ENCODE assay signal across 2 cellular contexts in the genomic region with DNA sequence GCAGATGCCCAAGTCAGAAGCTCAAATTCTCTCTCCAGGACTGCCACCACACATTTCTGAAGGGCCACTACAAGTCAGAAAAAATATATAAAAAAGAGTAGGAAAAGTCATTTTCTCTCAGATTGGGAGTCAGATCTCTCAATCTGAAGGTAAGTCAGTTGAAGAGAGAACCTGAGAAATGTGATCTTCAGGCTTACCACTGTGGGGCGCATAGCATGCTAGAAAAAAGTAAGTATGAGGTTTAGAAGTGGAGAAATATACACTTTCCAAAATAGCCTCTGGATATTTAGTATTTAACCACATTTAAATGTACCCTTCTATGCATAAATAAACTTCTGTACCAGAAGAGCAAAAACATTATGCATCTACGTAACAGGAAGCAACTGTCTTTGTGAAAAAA.
TF ChIP-seq lines count a peak whose summit lies in the region.

No MANE protein-coding gene starts in this region.

TF ChIP-seq in SK-N-SH, 30 proteins besides CTCF, POLR2A, EP300 and RAD21 (continued from another document):
- TF ChIP-seq, protein P1, sequence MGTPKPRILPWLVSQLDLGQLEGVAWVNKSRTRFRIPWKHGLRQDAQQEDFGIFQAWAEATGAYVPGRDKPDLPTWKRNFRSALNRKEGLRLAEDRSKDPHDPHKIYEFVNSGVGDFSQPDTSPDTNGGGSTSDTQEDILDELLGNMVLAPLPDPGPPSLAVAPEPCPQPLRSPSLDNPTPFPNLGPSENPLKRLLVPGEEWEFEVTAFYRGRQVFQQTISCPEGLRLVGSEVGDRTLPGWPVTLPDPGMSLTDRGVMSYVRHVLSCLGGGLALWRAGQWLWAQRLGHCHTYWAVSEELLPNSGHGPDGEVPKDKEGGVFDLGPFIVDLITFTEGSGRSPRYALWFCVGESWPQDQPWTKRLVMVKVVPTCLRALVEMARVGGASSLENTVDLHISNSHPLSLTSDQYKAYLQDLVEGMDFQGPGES (IDR thresholded peaks at IDR 0.05; ENCODE audit: low read depth, low read length), result no peak
- no peak for TF ChIP-seq POLR2AphosphoS5 (IDR thresholded peaks at IDR 0.05; ENCODE audit: low read depth, low read length)
- TF ChIP-seq, protein P2, sequence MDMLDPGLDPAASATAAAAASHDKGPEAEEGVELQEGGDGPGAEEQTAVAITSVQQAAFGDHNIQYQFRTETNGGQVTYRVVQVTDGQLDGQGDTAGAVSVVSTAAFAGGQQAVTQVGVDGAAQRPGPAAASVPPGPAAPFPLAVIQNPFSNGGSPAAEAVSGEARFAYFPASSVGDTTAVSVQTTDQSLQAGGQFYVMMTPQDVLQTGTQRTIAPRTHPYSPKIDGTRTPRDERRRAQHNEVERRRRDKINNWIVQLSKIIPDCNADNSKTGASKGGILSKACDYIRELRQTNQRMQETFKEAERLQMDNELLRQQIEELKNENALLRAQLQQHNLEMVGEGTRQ (IDR thresholded peaks at IDR 0.05; ENCODE audit: borderline replicate concordance, low read depth, low read length), result no peak
- TF ChIP-seq NFIC (IDR thresholded peaks at IDR 0.05; ENCODE audit: borderline replicate concordance), result no peak
- TF ChIP-seq GABPA (IDR thresholded peaks at IDR 0.05; ENCODE audit: low read depth), result no peak
- TF ChIP-seq JUND (IDR thresholded peaks at IDR 0.05), result no peak
- TF ChIP-seq, protein P3, sequence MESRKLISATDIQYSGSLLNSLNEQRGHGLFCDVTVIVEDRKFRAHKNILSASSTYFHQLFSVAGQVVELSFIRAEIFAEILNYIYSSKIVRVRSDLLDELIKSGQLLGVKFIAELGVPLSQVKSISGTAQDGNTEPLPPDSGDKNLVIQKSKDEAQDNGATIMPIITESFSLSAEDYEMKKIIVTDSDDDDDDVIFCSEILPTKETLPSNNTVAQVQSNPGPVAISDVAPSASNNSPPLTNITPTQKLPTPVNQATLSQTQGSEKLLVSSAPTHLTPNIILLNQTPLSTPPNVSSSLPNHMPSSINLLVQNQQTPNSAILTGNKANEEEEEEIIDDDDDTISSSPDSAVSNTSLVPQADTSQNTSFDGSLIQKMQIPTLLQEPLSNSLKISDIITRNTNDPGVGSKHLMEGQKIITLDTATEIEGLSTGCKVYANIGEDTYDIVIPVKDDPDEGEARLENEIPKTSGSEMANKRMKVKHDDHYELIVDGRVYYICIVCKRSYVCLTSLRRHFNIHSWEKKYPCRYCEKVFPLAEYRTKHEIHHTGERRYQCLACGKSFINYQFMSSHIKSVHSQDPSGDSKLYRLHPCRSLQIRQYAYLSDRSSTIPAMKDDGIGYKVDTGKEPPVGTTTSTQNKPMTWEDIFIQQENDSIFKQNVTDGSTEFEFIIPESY (IDR thresholded peaks at IDR 0.05; ENCODE audit: borderline replicate concordance, low read depth), result no peak

TF ChIP-seq in SK-N-SH treated with all-trans-retinoic acid at 6 μM for 48 hours, 23 proteins besides CTCF, POLR2A, EP300 and RAD21:
- TF ChIP-seq, protein P4, sequence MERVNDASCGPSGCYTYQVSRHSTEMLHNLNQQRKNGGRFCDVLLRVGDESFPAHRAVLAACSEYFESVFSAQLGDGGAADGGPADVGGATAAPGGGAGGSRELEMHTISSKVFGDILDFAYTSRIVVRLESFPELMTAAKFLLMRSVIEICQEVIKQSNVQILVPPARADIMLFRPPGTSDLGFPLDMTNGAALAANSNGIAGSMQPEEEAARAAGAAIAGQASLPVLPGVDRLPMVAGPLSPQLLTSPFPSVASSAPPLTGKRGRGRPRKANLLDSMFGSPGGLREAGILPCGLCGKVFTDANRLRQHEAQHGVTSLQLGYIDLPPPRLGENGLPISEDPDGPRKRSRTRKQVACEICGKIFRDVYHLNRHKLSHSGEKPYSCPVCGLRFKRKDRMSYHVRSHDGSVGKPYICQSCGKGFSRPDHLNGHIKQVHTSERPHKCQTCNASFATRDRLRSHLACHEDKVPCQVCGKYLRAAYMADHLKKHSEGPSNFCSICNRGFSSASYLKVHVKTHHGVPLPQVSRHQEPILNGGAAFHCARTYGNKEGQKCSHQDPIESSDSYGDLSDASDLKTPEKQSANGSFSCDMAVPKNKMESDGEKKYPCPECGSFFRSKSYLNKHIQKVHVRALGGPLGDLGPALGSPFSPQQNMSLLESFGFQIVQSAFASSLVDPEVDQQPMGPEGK (CRISPR knock-in tag; IDR thresholded peaks at IDR 0.05; ENCODE audit: borderline replicate concordance), result no peak
- TF ChIP-seq, protein P5, sequence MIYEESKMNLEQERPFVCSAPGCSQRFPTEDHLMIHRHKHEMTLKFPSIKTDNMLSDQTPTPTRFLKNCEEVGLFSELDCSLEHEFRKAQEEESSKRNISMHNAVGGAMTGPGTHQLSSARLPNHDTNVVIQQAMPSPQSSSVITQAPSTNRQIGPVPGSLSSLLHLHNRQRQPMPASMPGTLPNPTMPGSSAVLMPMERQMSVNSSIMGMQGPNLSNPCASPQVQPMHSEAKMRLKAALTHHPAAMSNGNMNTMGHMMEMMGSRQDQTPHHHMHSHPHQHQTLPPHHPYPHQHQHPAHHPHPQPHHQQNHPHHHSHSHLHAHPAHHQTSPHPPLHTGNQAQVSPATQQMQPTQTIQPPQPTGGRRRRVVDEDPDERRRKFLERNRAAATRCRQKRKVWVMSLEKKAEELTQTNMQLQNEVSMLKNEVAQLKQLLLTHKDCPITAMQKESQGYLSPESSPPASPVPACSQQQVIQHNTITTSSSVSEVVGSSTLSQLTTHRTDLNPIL (CRISPR knock-in tag; IDR thresholded peaks at IDR 0.05; ENCODE audit: low read depth), result no peak
- TF ChIP-seq ZNF8 (CRISPR knock-in tag; IDR thresholded peaks at IDR 0.05) (no peak), CSDC2 (CRISPR knock-in tag; IDR thresholded peaks at IDR 0.05) (no peak), ARNTL (CRISPR knock-in tag; IDR thresholded peaks at IDR 0.05; ENCODE audit: borderline replicate concordance, low read depth) (no peak), ZNF565 (CRISPR knock-in tag; conservative IDR thresholded peaks at IDR 0.05; ENCODE audit: low read depth) (no peak), TOX (CRISPR knock-in tag; IDR thresholded peaks at IDR 0.05; ENCODE audit: borderline replicate concordance) (no peak), ZFP3 (CRISPR knock-in tag; IDR thresholded peaks at IDR 0.05) (no peak), SNAI2 (CRISPR knock-in tag; IDR thresholded peaks at IDR 0.05) (no peak), RARB (CRISPR knock-in tag; IDR thresholded peaks at IDR 0.05) (no peak), ZC3H10 (CRISPR knock-in tag; IDR thresholded peaks at IDR 0.05) (no peak), OSR1 (CRISPR knock-in tag; IDR thresholded peaks at IDR 0.05) (no peak), ZFP30 (CRISPR knock-in tag; IDR thresholded peaks at IDR 0.05) (no peak), BACH2 (CRISPR knock-in tag; IDR thresholded peaks at IDR 0.05; ENCODE audit: borderline replicate concordance) (no peak), TCF4 (CRISPR knock-in tag; IDR thresholded peaks at IDR 0.05; ENCODE audit: borderline replicate concordance) (no peak), ZNF70 (CRISPR knock-in tag; IDR thresholded peaks at IDR 0.05) (no peak)
- TF ChIP-seq, protein P6, sequence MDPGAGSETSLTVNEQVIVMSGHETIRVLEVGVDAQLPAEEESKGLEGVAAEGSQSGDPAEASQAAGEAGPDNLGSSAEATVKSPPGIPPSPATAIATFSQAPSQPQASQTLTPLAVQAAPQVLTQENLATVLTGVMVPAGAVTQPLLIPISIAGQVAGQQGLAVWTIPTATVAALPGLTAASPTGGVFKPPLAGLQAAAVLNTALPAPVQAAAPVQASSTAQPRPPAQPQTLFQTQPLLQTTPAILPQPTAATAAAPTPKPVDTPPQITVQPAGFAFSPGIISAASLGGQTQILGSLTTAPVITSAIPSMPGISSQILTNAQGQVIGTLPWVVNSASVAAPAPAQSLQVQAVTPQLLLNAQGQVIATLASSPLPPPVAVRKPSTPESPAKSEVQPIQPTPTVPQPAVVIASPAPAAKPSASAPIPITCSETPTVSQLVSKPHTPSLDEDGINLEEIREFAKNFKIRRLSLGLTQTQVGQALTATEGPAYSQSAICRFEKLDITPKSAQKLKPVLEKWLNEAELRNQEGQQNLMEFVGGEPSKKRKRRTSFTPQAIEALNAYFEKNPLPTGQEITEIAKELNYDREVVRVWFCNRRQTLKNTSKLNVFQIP (CRISPR knock-in tag; IDR thresholded peaks at IDR 0.05; ENCODE audit: borderline replicate concordance, low read depth), result no peak
- TF ChIP-seq, protein P7, sequence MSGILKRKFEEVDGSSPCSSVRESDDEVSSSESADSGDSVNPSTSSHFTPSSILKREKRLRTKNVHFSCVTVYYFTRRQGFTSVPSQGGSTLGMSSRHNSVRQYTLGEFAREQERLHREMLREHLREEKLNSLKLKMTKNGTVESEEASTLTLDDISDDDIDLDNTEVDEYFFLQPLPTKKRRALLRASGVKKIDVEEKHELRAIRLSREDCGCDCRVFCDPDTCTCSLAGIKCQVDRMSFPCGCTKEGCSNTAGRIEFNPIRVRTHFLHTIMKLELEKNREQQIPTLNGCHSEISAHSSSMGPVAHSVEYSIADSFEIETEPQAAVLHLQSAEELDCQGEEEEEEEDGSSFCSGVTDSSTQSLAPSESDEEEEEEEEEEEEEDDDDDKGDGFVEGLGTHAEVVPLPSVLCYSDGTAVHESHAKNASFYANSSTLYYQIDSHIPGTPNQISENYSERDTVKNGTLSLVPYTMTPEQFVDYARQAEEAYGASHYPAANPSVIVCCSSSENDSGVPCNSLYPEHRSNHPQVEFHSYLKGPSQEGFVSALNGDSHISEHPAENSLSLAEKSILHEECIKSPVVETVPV (CRISPR knock-in tag; IDR thresholded peaks at IDR 0.05), result no peak
- TF ChIP-seq, protein P8, sequence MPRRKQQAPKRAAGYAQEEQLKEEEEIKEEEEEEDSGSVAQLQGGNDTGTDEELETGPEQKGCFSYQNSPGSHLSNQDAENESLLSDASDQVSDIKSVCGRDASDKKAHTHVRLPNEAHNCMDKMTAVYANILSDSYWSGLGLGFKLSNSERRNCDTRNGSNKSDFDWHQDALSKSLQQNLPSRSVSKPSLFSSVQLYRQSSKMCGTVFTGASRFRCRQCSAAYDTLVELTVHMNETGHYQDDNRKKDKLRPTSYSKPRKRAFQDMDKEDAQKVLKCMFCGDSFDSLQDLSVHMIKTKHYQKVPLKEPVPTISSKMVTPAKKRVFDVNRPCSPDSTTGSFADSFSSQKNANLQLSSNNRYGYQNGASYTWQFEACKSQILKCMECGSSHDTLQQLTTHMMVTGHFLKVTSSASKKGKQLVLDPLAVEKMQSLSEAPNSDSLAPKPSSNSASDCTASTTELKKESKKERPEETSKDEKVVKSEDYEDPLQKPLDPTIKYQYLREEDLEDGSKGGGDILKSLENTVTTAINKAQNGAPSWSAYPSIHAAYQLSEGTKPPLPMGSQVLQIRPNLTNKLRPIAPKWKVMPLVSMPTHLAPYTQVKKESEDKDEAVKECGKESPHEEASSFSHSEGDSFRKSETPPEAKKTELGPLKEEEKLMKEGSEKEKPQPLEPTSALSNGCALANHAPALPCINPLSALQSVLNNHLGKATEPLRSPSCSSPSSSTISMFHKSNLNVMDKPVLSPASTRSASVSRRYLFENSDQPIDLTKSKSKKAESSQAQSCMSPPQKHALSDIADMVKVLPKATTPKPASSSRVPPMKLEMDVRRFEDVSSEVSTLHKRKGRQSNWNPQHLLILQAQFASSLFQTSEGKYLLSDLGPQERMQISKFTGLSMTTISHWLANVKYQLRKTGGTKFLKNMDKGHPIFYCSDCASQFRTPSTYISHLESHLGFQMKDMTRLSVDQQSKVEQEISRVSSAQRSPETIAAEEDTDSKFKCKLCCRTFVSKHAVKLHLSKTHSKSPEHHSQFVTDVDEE (CRISPR knock-in tag; IDR thresholded peaks at IDR 0.05), result no peak
TF ChIP-seq in SK-N-SH treated with all-trans-retinoic acid at 6 μM for 48 hours: peak in this region for 0.
